ENCODE assay signal across 1 cellular context in genomic region chr16:30535106-30535776, GRCh38.
TF ChIP-seq lines count a peak whose summit lies in the region.

No MANE protein-coding gene starts in this region.

TF ChIP-seq in GM12878, 131 proteins besides CTCF, POLR2A, EP300 and RAD21:
- TF ChIP-seq BCL11A (IDR thresholded peaks at IDR 0.05; ENCODE audit: low read depth, low read length) (no peak), GATAD2B (conservative IDR thresholded peaks at IDR 0.05; ENCODE audit: low read depth) (0 out of 2 replicates have a peak, but pooled peaks have one; percentile 14), NKRF (conservative IDR thresholded peaks at IDR 0.05) (peak; percentile 89), SRF (IDR thresholded peaks at IDR 0.05; ENCODE audit: low read depth in 2 of 2, low read length in 2 of 2) (no peak), LARP7 (IDR thresholded peaks at IDR 0.05) (peak; percentile 14; the same call in 1 of the 2 replicates), SP1 (IDR thresholded peaks at IDR 0.05; ENCODE audit: low read depth, low read length) (no peak), RAD51 (IDR thresholded peaks at IDR 0.05) (0 out of 2 replicates have a peak, but pooled peaks have one; percentile 27), ZNF24 (IDR thresholded peaks at IDR 0.05) (0 out of 2 replicates have a peak, but pooled peaks have one; percentile 7), PKNOX1 (IDR thresholded peaks at IDR 0.05) (peak; percentile 10; the same call in 1 of the 2 replicates), SMARCA5 (IDR thresholded peaks at IDR 0.05) (no peak), BACH1 (IDR thresholded peaks at IDR 0.05; ENCODE audit: borderline replicate concordance) (0 out of 2 replicates have a peak, but pooled peaks have one; percentile 18), ZBED1 (IDR thresholded peaks at IDR 0.05; ENCODE audit: borderline replicate concordance) (peak; percentile 78), EED (IDR thresholded peaks at IDR 0.05; ENCODE audit: low read depth) (no peak), PRDM15 (CRISPR knock-in tag; IDR thresholded peaks at IDR 0.05) (no peak), SMAD5 (IDR thresholded peaks at IDR 0.05; ENCODE audit: low read depth) (peak; percentile 93), BCLAF1 (IDR thresholded peaks at IDR 0.05) (no peak), BHLHE40 (IDR thresholded peaks at IDR 0.05; ENCODE audit: borderline replicate concordance in 1 of 2, low read depth in 2 of 2, low read length in 1 of 2) (peak in 1 of 2 experiments; percentile 59; a peak in 1 of 4 replicates), ZNF384 (IDR thresholded peaks at IDR 0.05; ENCODE audit: borderline replicate concordance, low read depth, low read length) (no peak), SMAD1 (IDR thresholded peaks at IDR 0.05; ENCODE audit: low read depth, partially characterized antibody) (no peak), POLR2AphosphoS5 (IDR thresholded peaks at IDR 0.05; ENCODE audit: low read length) (peak; percentile 78)
- TF ChIP-seq, protein P1, sequence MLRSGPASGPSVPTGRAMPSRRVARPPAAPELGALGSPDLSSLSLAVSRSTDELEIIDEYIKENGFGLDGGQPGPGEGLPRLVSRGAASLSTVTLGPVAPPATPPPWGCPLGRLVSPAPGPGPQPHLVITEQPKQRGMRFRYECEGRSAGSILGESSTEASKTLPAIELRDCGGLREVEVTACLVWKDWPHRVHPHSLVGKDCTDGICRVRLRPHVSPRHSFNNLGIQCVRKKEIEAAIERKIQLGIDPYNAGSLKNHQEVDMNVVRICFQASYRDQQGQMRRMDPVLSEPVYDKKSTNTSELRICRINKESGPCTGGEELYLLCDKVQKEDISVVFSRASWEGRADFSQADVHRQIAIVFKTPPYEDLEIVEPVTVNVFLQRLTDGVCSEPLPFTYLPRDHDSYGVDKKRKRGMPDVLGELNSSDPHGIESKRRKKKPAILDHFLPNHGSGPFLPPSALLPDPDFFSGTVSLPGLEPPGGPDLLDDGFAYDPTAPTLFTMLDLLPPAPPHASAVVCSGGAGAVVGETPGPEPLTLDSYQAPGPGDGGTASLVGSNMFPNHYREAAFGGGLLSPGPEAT (IDR thresholded peaks at IDR 0.05; ENCODE audit: low read depth) = 0 out of 2 replicates have a peak, but pooled peaks have one; percentile 3
TF ChIP-seq in GM12878: peak in this region for 12.
